In the genomic region with DNA sequence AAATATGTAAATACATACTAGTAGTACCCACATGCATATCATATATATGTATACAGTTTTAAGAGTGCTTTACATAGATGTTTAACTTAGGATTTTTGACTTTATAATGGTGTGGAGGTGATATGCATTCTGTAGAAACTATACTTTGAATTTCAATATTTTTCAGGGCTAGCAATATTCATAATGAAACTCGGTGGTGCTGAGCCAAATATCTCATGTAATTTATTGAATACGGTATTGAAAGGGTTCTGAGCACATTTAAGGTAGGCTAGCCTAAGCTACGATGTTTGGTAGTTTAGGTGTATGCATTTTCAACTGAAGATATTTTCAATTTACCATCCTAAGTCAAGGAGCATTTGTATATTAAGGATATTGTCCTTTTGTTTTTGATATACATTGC, we compare ENCODE assay signal across 14 cellular contexts. TPM values are rescaled to one million over a fixed set of nuclear protein-coding genes. Genes with fewer than 3 reads are reported as not detected.
A peak's percentile ranks its signal among the peaks of the same experiment; 100 is the strongest.
DNase-seq lines count a peak whose midpoint lies in the region; ATAC-seq and TF ChIP-seq lines count a peak whose summit lies in the region.
"Had no signal": no experiment of that assay in that cellular context is flagged by ENCODE, and none has a peak within 500 bp of the region (broad histone marks: within the 10 kb centered on the region; RNA-seq: fewer than 3 reads in every experiment).

No MANE protein-coding gene starts in this region.

- peaks cover 66% of the 10 kb centered on the region for H3K79me2 ChIP-seq in OCI-LY3 (ENCODE audit: low read length)

- no peak for ATAC-seq in stimulated activated naive CD8-positive, alpha-beta T cell treated with anti-CD3 and anti-CD28 coated beads, Interleukin-15, Interleukin-2, amounts not matched to agents 100 U/mL and 50 U/mL, for 24 hours
- no peak for ATAC-seq in HG03280 (IDR thresholded peaks at IDR 0.05; ENCODE audit: unreplicated experiment)

- no peaks in the 10 kb centered on the region for H3K27me3 ChIP-seq in OCI-LY3 (ENCODE audit: low read depth, low read length)
- H3K27me3 ChIP-seq in iPS-18a (ENCODE audit: control insufficient read depth, insufficient read depth, low read length), result no peaks in the 10 kb centered on the region
- H3K27me3 ChIP-seq: heart left ventricle, ovary had no signal

- no peak overlapping the region for H3K27ac Mint-ChIP-seq in stimulated activated naive CD8-positive, alpha-beta T cell treated with anti-CD3 and anti-CD28 coated beads, Interleukin-15, Interleukin-2, amounts not matched to agents 100 ng/mL and 50 ng/mL, for 24 hours
- no peak overlapping the region for H3K27ac Mint-ChIP-seq in activated T-helper 2 cell treated with anti-CD3 and anti-CD28 coated beads, Interferon-gamma antibody, Interleukin-2, Interleukin-4, amounts not matched to agents 10 μg/mL and 5 μg/mL and 100 μg/mL, durations not matched to agents 14 hours and 24 hours and 36 hours
- H3K27ac Mint-ChIP-seq: activated naive CD4-positive, alpha-beta T cell treated with anti-CD3 and anti-CD28 coated beads for 36 hours had no signal

- H3K9me3 Mint-ChIP-seq in stimulated activated naive CD8-positive, alpha-beta T cell treated with anti-CD3 and anti-CD28 coated beads, Interleukin-15, Interleukin-2, amounts not matched to agents 100 ng/mL and 50 ng/mL, for 24 hours, result no peaks in the 10 kb centered on the region
- no peaks in the 10 kb centered on the region for H3K9me3 Mint-ChIP-seq in activated T-helper 2 cell treated with anti-CD3 and anti-CD28 coated beads, Interferon-gamma antibody, Interleukin-2, Interleukin-4, amounts not matched to agents 10 μg/mL and 5 μg/mL and 100 μg/mL, durations not matched to agents 14 hours and 24 hours and 36 hours
- H3K9me3 Mint-ChIP-seq: activated naive CD4-positive, alpha-beta T cell treated with anti-CD3 and anti-CD28 coated beads for 36 hours had no signal

- peaks cover 6% of the 10 kb centered on the region for H3K36me3 ChIP-seq in OCI-LY3 (replicated peaks; ENCODE audit: low read depth, low read length)
- H3K36me3 ChIP-seq in iPS-18a (ENCODE audit: control insufficient read depth, low read depth, low read length), result no peaks in the 10 kb centered on the region
- H3K36me3 ChIP-seq: ovary had no signal

- H3K4me3 ChIP-seq in OCI-LY3 (ENCODE audit: low read length) (peak overlapping the region; percentile 71), iPS-18a (ENCODE audit: low read length) (peak overlapping the region; percentile 21)
- H3K4me3 ChIP-seq: ovary had no signal

- no peak for DNase-seq in stimulated activated naive CD8-positive, alpha-beta T cell treated with anti-CD3 and anti-CD28 coated beads, Interleukin-15, Interleukin-2, amounts not matched to agents 100 U/mL and 50 U/mL, for 24 hours
- DNase-seq in posterior cingulate gyrus (no peak), NCI-H2171 treated with DMSO at 0.1 percent for 48 hours (lab: John Stamatoyannopoulos, UW) (no peak)
- DNase-seq in activated T-helper 2 cell treated with anti-CD3 and anti-CD28 coated beads, Interferon-gamma antibody, Interleukin-2, Interleukin-4, amounts not matched to agents 10 μg/mL and 5 μg/mL and 100 μg/mL, durations not matched to agents 14 hours and 24 hours and 36 hours (ENCODE audit: low spot score), result no peak
- DNase-seq: activated naive CD4-positive, alpha-beta T cell treated with anti-CD3 and anti-CD28 coated beads for 36 hours; GF-D8; heart left ventricle; kidney glomerular epithelial cell; NCI-H146; ovary had no signal

- intact Hi-C loops in posterior cingulate gyrus (cut with DNase I), result no loop called here
- intact Hi-C loops in activated T-helper 2 cell treated with anti-CD3 and anti-CD28 coated beads, Interferon-gamma antibody, Interleukin-2, Interleukin-4, amounts not matched to agents 10 μg/mL and 5 μg/mL and 100 μg/mL, durations not matched to agents 14 hours and 24 hours and 36 hours (cut with micrococcal nuclease), result no loop called here

- H3K4me1 Mint-ChIP-seq in stimulated activated naive CD8-positive, alpha-beta T cell treated with anti-CD3 and anti-CD28 coated beads, Interleukin-15, Interleukin-2, amounts not matched to agents 100 ng/mL and 50 ng/mL, for 24 hours (ENCODE audit: low read depth), result peaks cover 78% of the 10 kb centered on the region
- peaks cover 54% of the 10 kb centered on the region for H3K4me1 Mint-ChIP-seq in activated T-helper 2 cell treated with anti-CD3 and anti-CD28 coated beads, Interferon-gamma antibody, Interleukin-2, Interleukin-4, amounts not matched to agents 10 μg/mL and 5 μg/mL and 100 μg/mL, durations not matched to agents 14 hours and 24 hours and 36 hours (ENCODE audit: low read depth)

- H3K36me3 Mint-ChIP-seq in stimulated activated naive CD8-positive, alpha-beta T cell treated with anti-CD3 and anti-CD28 coated beads, Interleukin-15, Interleukin-2, amounts not matched to agents 100 ng/mL and 50 ng/mL, for 24 hours (ENCODE audit: low read depth), result peaks cover 5% of the 10 kb centered on the region
- peaks cover 13% of the 10 kb centered on the region for H3K36me3 Mint-ChIP-seq in activated T-helper 2 cell treated with anti-CD3 and anti-CD28 coated beads, Interferon-gamma antibody, Interleukin-2, Interleukin-4, amounts not matched to agents 10 μg/mL and 5 μg/mL and 100 μg/mL, durations not matched to agents 14 hours and 24 hours and 36 hours (ENCODE audit: low read depth)

- peaks cover 30% of the 10 kb centered on the region for H3K4me1 ChIP-seq in OCI-LY3 (ENCODE audit: low read length)
- peaks cover 54% of the 10 kb centered on the region for H3K4me1 ChIP-seq in iPS-18a (ENCODE audit: control insufficient read depth, low read depth, low read length)

- peak overlapping the region; percentile 89 for H3K4me2 ChIP-seq in OCI-LY3 (ENCODE audit: low read length)

- H3K27ac ChIP-seq in OCI-LY3 (ENCODE audit: low read length) (no peak overlapping the region), iPS-18a (ENCODE audit: low read length) (peak overlapping the region; percentile 81)

- peaks cover 22% of the 10 kb centered on the region; the same call in 1 of the 2 replicates for H4K20me1 ChIP-seq in OCI-LY3 (ENCODE audit: insufficient read depth, low read length)

- TF ChIP-seq CTCF in OCI-LY3 (IDR thresholded peaks at IDR 0.05; ENCODE audit: low read depth, low read length), result no peak

- H2AFZ ChIP-seq in OCI-LY3 (ENCODE audit: low read depth, low read length), result no peak overlapping the region

- H3K9ac ChIP-seq in OCI-LY3 (ENCODE audit: low read length), result peak overlapping the region; percentile 58; the same call in 1 of the 2 replicates
- no peak overlapping the region for H3K9ac ChIP-seq in iPS-18a (ENCODE audit: low read length)

- no peaks in the 10 kb centered on the region for H3K9me3 ChIP-seq in OCI-LY3 (ENCODE audit: insufficient read depth, low read length)
- no peaks in the 10 kb centered on the region for H3K9me3 ChIP-seq in iPS-18a (ENCODE audit: control insufficient read depth, low read depth, low read length)
- H3K9me3 ChIP-seq: heart left ventricle, ovary had no signal

- H3K4me3 Mint-ChIP-seq in stimulated activated naive CD8-positive, alpha-beta T cell treated with anti-CD3 and anti-CD28 coated beads, Interleukin-15, Interleukin-2, amounts not matched to agents 100 ng/mL and 50 ng/mL, for 24 hours, result peak overlapping the region; percentile 3
- H3K4me3 Mint-ChIP-seq in activated T-helper 2 cell treated with anti-CD3 and anti-CD28 coated beads, Interferon-gamma antibody, Interleukin-2, Interleukin-4, amounts not matched to agents 10 μg/mL and 5 μg/mL and 100 μg/mL, durations not matched to agents 14 hours and 24 hours and 36 hours (ENCODE audit: low read depth), result no peak overlapping the region

- no peaks in the 10 kb centered on the region for H3K27me3 Mint-ChIP-seq in stimulated activated naive CD8-positive, alpha-beta T cell treated with anti-CD3 and anti-CD28 coated beads, Interleukin-15, Interleukin-2, amounts not matched to agents 100 ng/mL and 50 ng/mL, for 24 hours
- H3K27me3 Mint-ChIP-seq in activated T-helper 2 cell treated with anti-CD3 and anti-CD28 coated beads, Interferon-gamma antibody, Interleukin-2, Interleukin-4, amounts not matched to agents 10 μg/mL and 5 μg/mL and 100 μg/mL, durations not matched to agents 14 hours and 24 hours and 36 hours (ENCODE audit: low read depth), result no peaks in the 10 kb centered on the region

RNA-seq across cellular contexts. Expression of a gene that starts 36.0 kb away (rescaled TPM):
- 10.2 and 10.4 TPM in 2 replicates for total RNA-seq in activated T-helper 2 cell treated with anti-CD3 and anti-CD28 coated beads, Interferon-gamma antibody, Interleukin-2, Interleukin-4, amounts not matched to agents 10 μg/mL and 5 μg/mL and 100 μg/mL, durations not matched to agents 14 hours and 24 hours and 36 hours
